Comparison of ENCODE assay signal across 34 cellular contexts in the genomic region with DNA sequence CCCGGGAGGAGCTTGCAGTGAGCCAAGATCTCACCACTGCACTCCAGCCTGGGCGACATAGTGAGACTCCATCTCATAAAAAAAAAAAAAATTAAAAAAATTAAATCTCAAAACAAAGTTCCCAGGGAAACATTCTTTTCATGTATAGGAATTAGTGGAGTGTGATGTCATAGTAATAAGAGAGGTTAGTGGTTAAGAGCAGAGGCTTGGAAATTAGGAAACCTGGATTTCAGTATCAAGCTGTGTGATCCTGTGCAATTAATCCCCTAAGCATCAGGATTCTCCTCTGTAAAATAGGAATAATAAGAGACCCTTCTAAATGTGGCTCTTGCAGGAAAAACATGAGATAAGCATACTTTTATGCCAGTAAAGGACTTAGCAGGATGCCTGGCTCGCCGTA.
"Had no signal": no experiment of that assay in that cellular context is flagged by ENCODE, and none has a peak within 500 bp of the region (broad histone marks: within the 10 kb centered on the region; RNA-seq: fewer than 3 reads in every experiment).

No MANE protein-coding gene starts in this region.

- ATAC-seq: activated CD8-positive, alpha-beta T cell treated with anti-CD3 and anti-CD28 coated beads for 36 hours; activated T-cell treated with anti-CD3 and anti-CD28 coated beads, Interleukin-2, amount 50 U/mL, for 72 hours; activated T-helper 17 cell treated with anti-CD3 and anti-CD28 coated beads, Interleukin-2, amount 50 U/mL, for 72 hours; PC-3; Right ventricle myocardium inferior; SK-N-SH treated with all-trans-retinoic acid at 6 μM for 48 hours had no signal

- DNase-seq: activated CD4-positive, alpha-beta T cell treated with anti-CD3 and anti-CD28 coated beads for 1 hour; activated CD4-positive, alpha-beta T cell treated with anti-CD3 and anti-CD28 coated beads for 48 hours; activated CD4-positive, CD25-positive, alpha-beta regulatory T cell; activated CD8-positive, alpha-beta T cell treated with anti-CD3 and anti-CD28 coated beads for 36 hours; activated effector memory CD4-positive, alpha-beta T cell treated with anti-CD3 and anti-CD28 coated beads, Interleukin-2, amount 50 U/mL, for 16 hours; activated naive CD4-positive, alpha-beta T cell; activated naive CD8-positive, alpha-beta T cell treated with anti-CD3 and anti-CD28 coated beads, Interleukin-2, amount 10 ng/mL, durations not matched to agents 7 days and 5 days; activated T-cell treated with anti-CD3 and anti-CD28 coated beads, Interleukin-2, amount 50 U/mL, for 1 hour; activated T-cell treated with anti-CD3 and anti-CD28 coated beads, Interleukin-2, amount 50 U/mL, for 72 hours; adrenal gland; anterior cingulate cortex; caudate nucleus; cerebellar nuclear complex; Kasumi-1; MG63; NCI-H1048; NCI-H1105 treated with DMSO at 0.1 percent for 48 hours; NCI-H1436; NCI-H1694; NCI-H2029; NCI-H345; NCI-H526; NCI-H748 treated with DMSO at 0.1 percent for 48 hours; NK-92 treated with Interleukin-12 subunit alpha and Interleukin-12 subunit beta, amount 100 ng/mL, for 24 hours; PC-3; SIG-M5; SW 1271; T-helper 1 cell; T-helper 2 cell; T-helper 9 cell; WERI-Rb-1 had no signal

- H3K36me3 ChIP-seq: adrenal gland, MG63, WERI-Rb-1 had no signal

- H3K27me3 ChIP-seq: adrenal gland, MG63 had no signal

- H3K9me3 ChIP-seq: adrenal gland, MG63 had no signal

- H3K4me3 ChIP-seq: adrenal gland, MG63 had no signal
